20 cellular contexts compared by ENCODE assay signal in genomic region chr2:198238429-198238828, GRCh38.
A peak's percentile ranks its signal among the peaks of the same experiment; 100 is the strongest.
DNase-seq lines count a peak whose midpoint lies in the region; ATAC-seq, FAIRE-seq and TF ChIP-seq lines count a peak whose summit lies in the region.
"Had no signal": no experiment of that assay in that cellular context is flagged by ENCODE, and none has a peak within 500 bp of the region (broad histone marks: within the 10 kb centered on the region; RNA-seq: fewer than 3 reads in every experiment).

No MANE protein-coding gene starts in this region.

- no peak for DNase-seq in A549 (ENCODE audit: low read depth in 1 of 2, low spot score in 1 of 2)
- DNase-seq in GM23338 (ENCODE audit: low spot score): no peak
- DNase-seq in K562 (ENCODE audit: extremely low read depth in 1 of 4, low spot score in 3 of 4): no peak
- DNase-seq in mesendoderm: no peak
- DNase-seq: 8988T; AML-193; Caco-2; Calu3; CD4-positive, alpha-beta T cell; CD8-positive, alpha-beta T cell; DMS79 treated with DMSO at 0.1 percent for 48 hours had no signal

- H3K79me2 ChIP-seq in GM23338 (replicated peaks; ENCODE audit: insufficient read depth) (no peaks in the 10 kb centered on the region), K562 (ENCODE audit: control insufficient read depth, insufficient read depth, low read length) (no peaks in the 10 kb centered on the region), mesendoderm (ENCODE audit: control insufficient read depth, insufficient read depth, low read length) (no peaks in the 10 kb centered on the region)

- in situ Hi-C loops in K562 (cut with MboI): no loop called here

- no peak overlapping the region for H2BK15ac ChIP-seq in mesendoderm (replicated peaks; ENCODE audit: low read depth)

- H3K23ac ChIP-seq in mesendoderm (ENCODE audit: low read length): no peak overlapping the region

- no peaks in the 10 kb centered on the region for H3K9me2 ChIP-seq in GM23338 (ENCODE audit: insufficient read depth)

- no peak overlapping the region for H3K4me3 Mint-ChIP-seq in GM23338
- H3K4me3 Mint-ChIP-seq: B cell; CD4-positive, alpha-beta T cell; CD8-positive, alpha-beta T cell had no signal

- H3K9me3 Mint-ChIP-seq in GM23338: no peaks in the 10 kb centered on the region
- H3K9me3 Mint-ChIP-seq: CD4-positive, alpha-beta T cell; CD8-positive, alpha-beta T cell had no signal

- H3K4me1 ChIP-seq in A549 (no peaks in the 10 kb centered on the region), GM23338 (ENCODE audit: insufficient read depth) (no peaks in the 10 kb centered on the region), K562 (replicated peaks in 1 of 2; ENCODE audit: control insufficient read depth in 2 of 2, insufficient read depth in 2 of 2, low read length in 2 of 2) (no peaks in the 10 kb centered on the region), mesendoderm (ENCODE audit: control insufficient read depth, low read depth, low read length) (no peaks in the 10 kb centered on the region)
- H3K4me1 ChIP-seq: BLaER1 treated with 17β-estradiol and CSF1 and Interleukin-3, amounts not matched to agents 10 nM and 100 nM; Caco-2 had no signal

- no peak for TF ChIP-seq EP300 in A549 (IDR thresholded peaks at IDR 0.05)
- TF ChIP-seq EP300 in K562 (IDR thresholded peaks at IDR 0.05; ENCODE audit: low read length): no peak

- H3K27me3 Mint-ChIP-seq in GM23338 (ENCODE audit: insufficient read depth, low read depth, poor library complexity): no peaks in the 10 kb centered on the region
- H3K27me3 Mint-ChIP-seq: B cell had no signal

- H3K9me3 ChIP-seq in A549 (no peaks in the 10 kb centered on the region), K562 (replicated peaks; ENCODE audit: control insufficient read depth, insufficient read depth, low read depth, low read length) (no peaks in the 10 kb centered on the region)
- H3K9me3 ChIP-seq: BLaER1 treated with 17β-estradiol and CSF1 and Interleukin-3, amounts not matched to agents 10 nM and 100 nM; Caco-2 had no signal

- H3K36me3 Mint-ChIP-seq in GM23338 (ENCODE audit: low read depth): no peaks in the 10 kb centered on the region
- H3K36me3 Mint-ChIP-seq: CD8-positive, alpha-beta T cell had no signal

- H4K20me1 ChIP-seq in GM23338 (replicated peaks; ENCODE audit: insufficient read depth): no peaks in the 10 kb centered on the region
- H4K20me1 ChIP-seq in K562 (replicated peaks; ENCODE audit: control insufficient read depth, insufficient read depth, low read length): no peaks in the 10 kb centered on the region
- H4K20me1 ChIP-seq: BLaER1 treated with 17β-estradiol and CSF1 and Interleukin-3, amounts not matched to agents 10 nM and 100 nM had no signal

- H2BK5ac ChIP-seq in mesendoderm (ENCODE audit: low read length): no peak overlapping the region

- H3K4me3 ChIP-seq in A549: no peak overlapping the region
- no peak overlapping the region for H3K4me3 ChIP-seq in GM23338
- no peak overlapping the region for H3K4me3 ChIP-seq in K562
- H3K4me3 ChIP-seq in mesendoderm (ENCODE audit: low read length): no peak overlapping the region
- H3K4me3 ChIP-seq: BLaER1 treated with 17β-estradiol and CSF1 and Interleukin-3, amounts not matched to agents 10 nM and 100 nM had no signal

- ATAC-seq in A549 (no peak), GM23338 (no peak), K562 (no peak), HG02840 (IDR thresholded peaks at IDR 0.05; ENCODE audit: low FRiP score, unreplicated experiment) (no peak)
- ATAC-seq: CD8-positive, alpha-beta T cell had no signal

- no TSS peak for BruUV-seq in K562 (replicated peaks; lab: Mats Ljungman, UMichigan)

- TF ChIP-seq RAD21 in A549 (conservative IDR thresholded peaks at IDR 0.05 in 1 of 2, IDR thresholded peaks at IDR 0.05 in 1 of 2) (no peak), K562 (CRISPR knock-in tag; conservative IDR thresholded peaks at IDR 0.05 in 1 of 2, IDR thresholded peaks at IDR 0.05 in 1 of 2) (no peak)

- H3K79me1 ChIP-seq in mesendoderm (ENCODE audit: low read length): no peaks in the 10 kb centered on the region

- H3K27me3 ChIP-seq in GM23338 (ENCODE audit: insufficient read depth) (no peaks in the 10 kb centered on the region), K562 (ENCODE audit: control insufficient read depth in 2 of 2, insufficient read depth in 2 of 2, low read length in 2 of 2) (peaks cover 0 to 5% of the 10 kb centered on the region in 2 experiments; a peak in 1 of 5 replicates), mesendoderm (ENCODE audit: insufficient read depth, low read length, poor library complexity) (no peaks in the 10 kb centered on the region)
- H3K27me3 ChIP-seq: BLaER1 treated with 17β-estradiol and CSF1 and Interleukin-3, amounts not matched to agents 10 nM and 100 nM had no signal

- CTCF ChIA-PET in A549 (lab: Yijun Ruan, JAX): no interaction called here
- CTCF ChIA-PET in K562 (lab: Yijun Ruan, JAX; ENCODE audit: low intra/inter-chr PET ratio): no interaction called here

- H2AFZ ChIP-seq in GM23338 (no peak overlapping the region), K562 (ENCODE audit: low read depth, low read length) (no peak overlapping the region)

- H3K9ac ChIP-seq in K562 (ENCODE audit: insufficient read depth in 1 of 2, low read depth in 2 of 2, low read length in 2 of 2) (no peak overlapping the region), mesendoderm (ENCODE audit: low read length) (no peak overlapping the region)
- H3K9ac ChIP-seq: BLaER1 treated with 17β-estradiol and CSF1 and Interleukin-3, amounts not matched to agents 10 nM and 100 nM had no signal

- H2AK5ac ChIP-seq in mesendoderm (ENCODE audit: low read length): no peak overlapping the region

- POLR2A ChIA-PET in A549 (lab: Yijun Ruan, JAX) (no interaction called here), K562 (lab: Yijun Ruan, JAX) (interaction anchor here (0.6 kb wide), 1 partner anchor 1266 kb away, joined by 3 read pairs; no protein-coding TSS in a partner anchor)

- TF ChIP-seq POLR2A in A549 (IDR thresholded peaks at IDR 0.05; ENCODE audit: low read length) (no peak), K562 (conservative IDR thresholded peaks at IDR 0.05) (no peak)

- H3K4ac ChIP-seq in mesendoderm (ENCODE audit: low read depth, low read length): no peak overlapping the region

- no peak overlapping the region for H3K4me2 ChIP-seq in A549
- H3K4me2 ChIP-seq in GM23338: no peak overlapping the region
- H3K4me2 ChIP-seq in K562 (ENCODE audit: insufficient read depth, low read length): no peak overlapping the region
- H3K4me2 ChIP-seq in mesendoderm (ENCODE audit: low read length): no peak overlapping the region
- H3K4me2 ChIP-seq: BLaER1 treated with 17β-estradiol and CSF1 and Interleukin-3, amounts not matched to agents 10 nM and 100 nM had no signal

- H3K9me1 ChIP-seq in K562 (ENCODE audit: control insufficient read depth, insufficient read depth, low read length): no peaks in the 10 kb centered on the region

- intact Hi-C loops in K562 (cut with micrococcal nuclease): no loop called here

- H3K27ac ChIP-seq in A549 (no peak overlapping the region), GM23338 (ENCODE audit: low read depth) (no peak overlapping the region), K562 (ENCODE audit: extremely low read depth, low read depth, low read length) (no peak overlapping the region), mesendoderm (ENCODE audit: low read depth, low read length) (no peak overlapping the region)
- H3K27ac ChIP-seq: BLaER1 treated with 17β-estradiol and CSF1 and Interleukin-3, amounts not matched to agents 10 nM and 100 nM; C4-2B had no signal

- H4K5ac ChIP-seq in mesendoderm (ENCODE audit: low read length): no peak overlapping the region

- 0 out of 2 replicates have a peak overlapping the region, but pooled peaks have one; percentile 59 for H3K27ac Mint-ChIP-seq in GM23338
- H3K27ac Mint-ChIP-seq: B cell; CD4-positive, alpha-beta T cell; CD8-positive, alpha-beta T cell had no signal

- H3K18ac ChIP-seq in mesendoderm (ENCODE audit: low read length): no peak overlapping the region

- peaks cover under 1% of the 10 kb centered on the region; the same call in 1 of the 3 replicates for H3K4me1 Mint-ChIP-seq in GM23338
- H3K4me1 Mint-ChIP-seq: B cell had no signal

- FAIRE-seq in A549 (lab: Jason Lieb, UNC) (no peak), K562 (lab: Jason Lieb, UNC) (no peak)
- FAIRE-seq: A204.1, D721Med, G401.6, GM12891, GM19239 had no signal

- TF ChIP-seq CTCF in A549 (IDR thresholded peaks at IDR 0.05): no peak
- TF ChIP-seq CTCF in GM23338 (conservative IDR thresholded peaks at IDR 0.05; ENCODE audit: low read depth in 2 of 2): no peak
- no peak for TF ChIP-seq CTCF in K562 (IDR thresholded peaks at IDR 0.05 in 2 of 3, conservative IDR thresholded peaks at IDR 0.05 in 1 of 3; ENCODE audit: insufficient read depth in 2 of 3, low read depth in 1 of 3, low read length in 3 of 3)

- H4K8ac ChIP-seq in mesendoderm (ENCODE audit: low read depth, low read length): no peak overlapping the region

- H3K56ac ChIP-seq in mesendoderm (ENCODE audit: low read length): no peak overlapping the region

- H2BK120ac ChIP-seq in mesendoderm (ENCODE audit: low read depth, low read length): no peak overlapping the region

- H3K36me3 ChIP-seq in GM23338 (ENCODE audit: insufficient read depth) (no peaks in the 10 kb centered on the region), K562 (ENCODE audit: control insufficient read depth, insufficient read depth, low read length) (no peaks in the 10 kb centered on the region), mesendoderm (ENCODE audit: control insufficient read depth, insufficient read depth, low read length) (no peaks in the 10 kb centered on the region)
- H3K36me3 ChIP-seq: BLaER1 treated with 17β-estradiol and CSF1 and Interleukin-3, amounts not matched to agents 10 nM and 100 nM had no signal

- no peaks in the 10 kb centered on the region for H3F3A ChIP-seq in GM23338 (replicated peaks; ENCODE audit: low read depth)

TF ChIP-seq in A549, 52 proteins besides CTCF, POLR2A, EP300 and RAD21:
- TF ChIP-seq HDAC2 (IDR thresholded peaks at IDR 0.05) (no peak), MAFK (IDR thresholded peaks at IDR 0.05; ENCODE audit: partially characterized antibody) (peak; percentile 11)

TF ChIP-seq in GM23338, 12 proteins besides CTCF, POLR2A, EP300 and RAD21 (continues in another document):
- TF ChIP-seq STAT1 (IDR thresholded peaks at IDR 0.05; ENCODE audit: unreplicated experiment) (no peak), POLR2AphosphoS5 (IDR thresholded peaks at IDR 0.05; ENCODE audit: low read depth) (no peak), ZNF331 (CRISPR knock-in tag; IDR thresholded peaks at IDR 0.05; ENCODE audit: low read depth) (no peak), EZH2phosphoT487 (IDR thresholded peaks at IDR 0.05; ENCODE audit: unreplicated experiment) (no peak), CREB1 (CRISPR knock-in tag; IDR thresholded peaks at IDR 0.05; ENCODE audit: low read depth) (no peak)

TF ChIP-seq in K562, 482 proteins besides CTCF, POLR2A, EP300 and RAD21 (continues in another document):
- TF ChIP-seq C11orf30 (IDR thresholded peaks at IDR 0.05; ENCODE audit: low read depth): peak; percentile 30; the same call in 1 of the 2 replicates

Comparison
In these comparisons a context has a peak if more than half of its experiments do, and no peak if none do; other contexts are left out.
1. Of the 35 proteins assayed by ChIP-seq in both K562 and A549: peak only in K562: none; only in A549: none; in both: MAFK; in neither: 34.